ENCODE assay signal across 29 cellular contexts in genomic region chr13:107035778-107036177, GRCh38.
A peak's percentile ranks its signal among the peaks of the same experiment; 100 is the strongest.
DNase-seq lines count a peak whose midpoint lies in the region; ATAC-seq and TF ChIP-seq lines count a peak whose summit lies in the region.
"Had no signal": no experiment of that assay in that cellular context is flagged by ENCODE, and none has a peak within 500 bp of the region (broad histone marks: within the 10 kb centered on the region; RNA-seq: fewer than 3 reads in every experiment).

No MANE protein-coding gene starts in this region.

- H3K27me3 ChIP-seq in brain microvascular endothelial cell (replicated peaks): no peaks in the 10 kb centered on the region
- H3K27me3 ChIP-seq: BE2C, cardiac muscle cell, ovary, SJCRH30, thyroid gland had no signal

- in situ Hi-C loops in brain microvascular endothelial cell (cut with HindIII; ENCODE audit: low pct_ligation_motif_present, low sequenced_read_pairs): no loop called here

- no peak overlapping the region for H3K4me3 ChIP-seq in brain microvascular endothelial cell (ENCODE audit: low read depth, low read length)
- H3K4me3 ChIP-seq: cardiac muscle cell, K562, lung, mucosa of descending colon, ovary, SJCRH30, skin epidermis, thyroid gland had no signal

- H3K36me3 ChIP-seq in brain microvascular endothelial cell (replicated peaks): no peaks in the 10 kb centered on the region
- H3K36me3 ChIP-seq: BE2C, cardiac muscle cell, ovary, SJCRH30, thyroid gland had no signal

- H3K4me1 Mint-ChIP-seq in HFFc6 (ENCODE audit: low read depth): peaks cover 29% of the 10 kb centered on the region; the same call in 1 of the 2 replicates
- H3K4me1 Mint-ChIP-seq: activated B cell treated with CpG ODN at 0.5 μM for 24 hours, nephron had no signal

- peak overlapping the region; percentile 43; the same call in 1 of the 2 replicates for H3K27ac Mint-ChIP-seq in HFFc6
- H3K27ac Mint-ChIP-seq: activated B cell treated with CpG ODN at 0.5 μM for 24 hours; activated T-cell treated with anti-CD3 and anti-CD28 coated beads, Interleukin-2, amount 50 U/mL, for 72 hours; nephron; stimulated activated naive CD8-positive, alpha-beta T cell treated with anti-CD3 and anti-CD28 coated beads, Interleukin-15, Interleukin-2, amounts not matched to agents 100 ng/mL and 50 ng/mL, for 24 hours had no signal

- ATAC-seq in HG02870 (IDR thresholded peaks at IDR 0.05; ENCODE audit: unreplicated experiment) (no peak), HG03095 (IDR thresholded peaks at IDR 0.05; ENCODE audit: unreplicated experiment) (no peak), GM21423 (IDR thresholded peaks at IDR 0.05; ENCODE audit: unreplicated experiment) (no peak)
- ATAC-seq: activated T-cell treated with anti-CD3 and anti-CD28 coated beads, Interleukin-2, amount 50 U/mL, for 72 hours; K562; mucosa of descending colon had no signal

- H3K9me3 Mint-ChIP-seq in HFFc6: peaks cover 27% of the 10 kb centered on the region; the same call in 1 of the 2 replicates
- H3K9me3 Mint-ChIP-seq: activated B cell treated with CpG ODN at 0.5 μM for 24 hours had no signal

- DNase-seq in AG08395 (ENCODE audit: low spot score): peak; percentile 58
- no peak for DNase-seq in HFFc6
- DNase-seq in brain microvascular endothelial cell: peak; percentile 25
- peak; percentile 31 for DNase-seq in hepatic stellate cell (ENCODE audit: low spot score)
- no peak for DNase-seq in NCI-H187 treated with DMSO at 0.1 percent for 48 hours (lab: John Stamatoyannopoulos, UW)
- DNase-seq: 8988T; activated B cell treated with CpG ODN at 0.5 μM for 24 hours; activated naive CD4-positive, alpha-beta T cell treated with Interleukin-2 at 50 U/mL for 16 hours; activated T-cell treated with anti-CD3 and anti-CD28 coated beads, Interleukin-2, amount 50 U/mL, for 72 hours; BE2C; cortex of kidney; GDM1; mucosa of descending colon; NCI-H2081; NCI-H226; NCI-H748 treated with DMSO at 0.1 percent for 48 hours; ovary; retina; SJCRH30; thyroid gland had no signal

- no peaks in the 10 kb centered on the region; the same call in 1 of the 2 replicates for H3K27me3 Mint-ChIP-seq in HFFc6 (ENCODE audit: insufficient read depth)
- H3K27me3 Mint-ChIP-seq: activated B cell treated with CpG ODN at 0.5 μM for 24 hours; stimulated activated naive CD8-positive, alpha-beta T cell treated with anti-CD3 and anti-CD28 coated beads, Interleukin-15, Interleukin-2, amounts not matched to agents 100 ng/mL and 50 ng/mL, for 24 hours had no signal

- no peak overlapping the region for H3K27ac ChIP-seq in brain microvascular endothelial cell
- H3K27ac ChIP-seq: cardiac muscle cell, ovary, SJCRH30, thyroid gland had no signal

- H3K36me3 Mint-ChIP-seq in HFFc6 (ENCODE audit: low read depth): peaks cover 3% of the 10 kb centered on the region; the same call in 1 of the 2 replicates

- no peak for TF ChIP-seq CTCF in HFFc6 (IDR thresholded peaks at IDR 0.05)
- TF ChIP-seq CTCF in brain microvascular endothelial cell (IDR thresholded peaks at IDR 0.05; ENCODE audit: low read depth, low read length, missing control alignments): no peak

- peak overlapping the region; percentile 53; the same call in 1 of the 2 replicates for H3K4me3 Mint-ChIP-seq in HFFc6
- H3K4me3 Mint-ChIP-seq: activated B cell treated with CpG ODN at 0.5 μM for 24 hours; activated T-cell treated with anti-CD3 and anti-CD28 coated beads, Interleukin-2, amount 50 U/mL, for 72 hours; nephron; stimulated activated naive CD8-positive, alpha-beta T cell treated with anti-CD3 and anti-CD28 coated beads, Interleukin-15, Interleukin-2, amounts not matched to agents 100 ng/mL and 50 ng/mL, for 24 hours had no signal

Comparison
In these comparisons a context has a peak if more than half of its experiments do, and no peak if none do; other contexts are left out.
1. DNase-seq: peak in AG08395 (single experiment), brain microvascular endothelial cell (single experiment) and hepatic stellate cell (single experiment); none in HFFc6 (single experiment) and NCI-H187 treated with DMSO at 0.1 percent for 48 hours (single experiment).